In genomic region chr10:11354823-11355222, GRCh38 we compare ENCODE assay signal across 17 cellular contexts.
DNase-seq lines count a peak whose midpoint lies in the region; ATAC-seq and TF ChIP-seq lines count a peak whose summit lies in the region.
"Had no signal": no experiment of that assay in that cellular context is flagged by ENCODE, and none has a peak within 500 bp of the region (broad histone marks: within the 10 kb centered on the region; RNA-seq: fewer than 3 reads in every experiment).

No MANE protein-coding gene starts in this region.

- intact Hi-C loops in activated CD4-positive, alpha-beta memory T cell treated with anti-CD3 and anti-CD28 coated beads for 36 hours (cut with micrococcal nuclease), result no loop called here
- intact Hi-C loops in cardiac septum (cut with DNase I) (no loop called here), left ventricle myocardium inferior (cut with micrococcal nuclease) (no loop called here)

- H3K27ac Mint-ChIP-seq in activated CD4-positive, alpha-beta memory T cell treated with anti-CD3 and anti-CD28 coated beads for 36 hours, result no peak overlapping the region
- H3K27ac Mint-ChIP-seq in activated CD4-positive, alpha-beta memory T cell treated with anti-CD3 and anti-CD28 coated beads, Interleukin-2, amount 10 ng/mL, durations not matched to agents 7 days and 5 days, result no peak overlapping the region
- H3K27ac Mint-ChIP-seq in stimulated activated effector memory CD8-positive, alpha-beta T cell treated with anti-CD3 and anti-CD28 coated beads, Interleukin-12 subunit alpha, Interleukin-12 subunit beta, amount 100 ng/mL, for 72 hours, result no peak overlapping the region
- H3K27ac Mint-ChIP-seq in immature natural killer cell, result no peak overlapping the region
- H3K27ac Mint-ChIP-seq: CD14-positive monocyte; CD8-positive, alpha-beta T cell; GM23338 had no signal

- TF ChIP-seq CTCF in left ventricle myocardium inferior (IDR thresholded peaks at IDR 0.05; ENCODE audit: borderline replicate concordance), result no peak

- H3K27ac ChIP-seq in left ventricle myocardium inferior (replicated peaks), result no peak overlapping the region
- H3K27ac ChIP-seq: 22Rv1 had no signal

- peaks cover 10% of the 10 kb centered on the region for H3K4me1 Mint-ChIP-seq in activated CD4-positive, alpha-beta memory T cell treated with anti-CD3 and anti-CD28 coated beads for 36 hours (ENCODE audit: low read depth)
- H3K4me1 Mint-ChIP-seq in activated CD4-positive, alpha-beta memory T cell treated with anti-CD3 and anti-CD28 coated beads, Interleukin-2, amount 10 ng/mL, durations not matched to agents 7 days and 5 days, result peaks cover 3% of the 10 kb centered on the region
- no peaks in the 10 kb centered on the region for H3K4me1 Mint-ChIP-seq in stimulated activated effector memory CD8-positive, alpha-beta T cell treated with anti-CD3 and anti-CD28 coated beads, Interleukin-12 subunit alpha, Interleukin-12 subunit beta, amount 100 ng/mL, for 72 hours
- H3K4me1 Mint-ChIP-seq in immature natural killer cell, result no peaks in the 10 kb centered on the region

- no peaks in the 10 kb centered on the region for H3K9me3 Mint-ChIP-seq in activated CD4-positive, alpha-beta memory T cell treated with anti-CD3 and anti-CD28 coated beads for 36 hours
- no peaks in the 10 kb centered on the region for H3K9me3 Mint-ChIP-seq in activated CD4-positive, alpha-beta memory T cell treated with anti-CD3 and anti-CD28 coated beads, Interleukin-2, amount 10 ng/mL, durations not matched to agents 7 days and 5 days
- H3K9me3 Mint-ChIP-seq in stimulated activated effector memory CD8-positive, alpha-beta T cell treated with anti-CD3 and anti-CD28 coated beads, Interleukin-12 subunit alpha, Interleukin-12 subunit beta, amount 100 ng/mL, for 72 hours, result no peaks in the 10 kb centered on the region
- H3K9me3 Mint-ChIP-seq in immature natural killer cell, result no peaks in the 10 kb centered on the region
- H3K9me3 Mint-ChIP-seq: CD8-positive, alpha-beta T cell had no signal

- ATAC-seq in stimulated activated effector memory CD8-positive, alpha-beta T cell treated with anti-CD3 and anti-CD28 coated beads, Interleukin-12 subunit alpha, Interleukin-12 subunit beta, amount 100 ng/mL, for 72 hours, result peak; percentile 58
- ATAC-seq in HG02588 (IDR thresholded peaks at IDR 0.05; ENCODE audit: unreplicated experiment), result no peak
- ATAC-seq: CD8-positive, alpha-beta T cell; GM23338 had no signal

- no peaks in the 10 kb centered on the region for H3K4me1 ChIP-seq in left ventricle myocardium inferior

- H3K36me3 ChIP-seq in left ventricle myocardium inferior, result no peaks in the 10 kb centered on the region

- POLR2A ChIA-PET in activated CD4-positive, alpha-beta memory T cell treated with anti-CD3 and anti-CD28 coated beads for 36 hours (lab: Charles Lee), result no interaction called here
- POLR2A ChIA-PET in activated CD4-positive, alpha-beta memory T cell treated with anti-CD3 and anti-CD28 coated beads, Interleukin-2, amount 10 ng/mL, durations not matched to agents 7 days and 5 days (lab: Charles Lee), result no interaction called here

- CTCF ChIA-PET in activated CD4-positive, alpha-beta memory T cell treated with anti-CD3 and anti-CD28 coated beads for 36 hours (lab: Charles Lee), result no interaction called here
- CTCF ChIA-PET in activated CD4-positive, alpha-beta memory T cell treated with anti-CD3 and anti-CD28 coated beads, Interleukin-2, amount 10 ng/mL, durations not matched to agents 7 days and 5 days (lab: Charles Lee), result no interaction called here

- no peaks in the 10 kb centered on the region for H3K27me3 ChIP-seq in left ventricle myocardium inferior (ENCODE audit: low read depth)

- DNase-seq in activated CD4-positive, alpha-beta memory T cell treated with anti-CD3 and anti-CD28 coated beads for 36 hours, result peak; percentile 19
- no peak for DNase-seq in activated CD4-positive, alpha-beta memory T cell treated with anti-CD3 and anti-CD28 coated beads, Interleukin-2, amount 10 ng/mL, durations not matched to agents 7 days and 5 days
- peak; percentile 5 for DNase-seq in cardiac septum (ENCODE audit: low spot score)
- DNase-seq in left ventricle myocardium inferior, result no peak
- peak; percentile 47 for DNase-seq in islet precursor cell
- no peak for DNase-seq in stimulated activated effector memory CD8-positive, alpha-beta T cell treated with anti-CD3 and anti-CD28 coated beads, Interleukin-12 subunit alpha, Interleukin-12 subunit beta, amount 100 ng/mL, for 72 hours (ENCODE audit: low spot score in 2 of 2)
- no peak for DNase-seq in immature natural killer cell
- DNase-seq: CD8-positive, alpha-beta T cell; COR-L47; DMS153; DND-41; GDM1; H7 had no signal

- no peak overlapping the region for H3K4me3 Mint-ChIP-seq in activated CD4-positive, alpha-beta memory T cell treated with anti-CD3 and anti-CD28 coated beads for 36 hours
- H3K4me3 Mint-ChIP-seq in activated CD4-positive, alpha-beta memory T cell treated with anti-CD3 and anti-CD28 coated beads, Interleukin-2, amount 10 ng/mL, durations not matched to agents 7 days and 5 days, result no peak overlapping the region
- H3K4me3 Mint-ChIP-seq in stimulated activated effector memory CD8-positive, alpha-beta T cell treated with anti-CD3 and anti-CD28 coated beads, Interleukin-12 subunit alpha, Interleukin-12 subunit beta, amount 100 ng/mL, for 72 hours, result no peak overlapping the region
- H3K4me3 Mint-ChIP-seq in immature natural killer cell, result no peak overlapping the region
- H3K4me3 Mint-ChIP-seq: CD14-positive monocyte; CD8-positive, alpha-beta T cell; GM23338 had no signal

- peaks cover 2% of the 10 kb centered on the region for H3K36me3 Mint-ChIP-seq in activated CD4-positive, alpha-beta memory T cell treated with anti-CD3 and anti-CD28 coated beads for 36 hours
- no peaks in the 10 kb centered on the region for H3K36me3 Mint-ChIP-seq in activated CD4-positive, alpha-beta memory T cell treated with anti-CD3 and anti-CD28 coated beads, Interleukin-2, amount 10 ng/mL, durations not matched to agents 7 days and 5 days (ENCODE audit: low read depth)
- H3K36me3 Mint-ChIP-seq in stimulated activated effector memory CD8-positive, alpha-beta T cell treated with anti-CD3 and anti-CD28 coated beads, Interleukin-12 subunit alpha, Interleukin-12 subunit beta, amount 100 ng/mL, for 72 hours, result no peaks in the 10 kb centered on the region
- no peaks in the 10 kb centered on the region for H3K36me3 Mint-ChIP-seq in immature natural killer cell
- H3K36me3 Mint-ChIP-seq: CD14-positive monocyte; CD8-positive, alpha-beta T cell had no signal

- H3K9me3 ChIP-seq in left ventricle myocardium inferior (replicated peaks), result peaks cover 7% of the 10 kb centered on the region

- no peak overlapping the region for H3K4me3 ChIP-seq in left ventricle myocardium inferior
- H3K4me3 ChIP-seq: GM23338 had no signal

- no peaks in the 10 kb centered on the region for H3K27me3 Mint-ChIP-seq in activated CD4-positive, alpha-beta memory T cell treated with anti-CD3 and anti-CD28 coated beads for 36 hours
- no peaks in the 10 kb centered on the region for H3K27me3 Mint-ChIP-seq in activated CD4-positive, alpha-beta memory T cell treated with anti-CD3 and anti-CD28 coated beads, Interleukin-2, amount 10 ng/mL, durations not matched to agents 7 days and 5 days
- peaks cover 2 to 16% (median 2%) of the 10 kb centered on the region in 3 donors for H3K27me3 Mint-ChIP-seq in immature natural killer cell (ENCODE audit: low read depth in 3 of 3)

Comparison
In these comparisons a context has a peak if more than half of its experiments do, and no peak if none do; other contexts are left out.
1. DNase-seq: peak in activated CD4-positive, alpha-beta memory T cell treated with anti-CD3 and anti-CD28 coated beads for 36 hours (single experiment), cardiac septum (single experiment) and islet precursor cell (single experiment); none in activated CD4-positive, alpha-beta memory T cell treated with anti-CD3 and anti-CD28 coated beads, Interleukin-2, amount 10 ng/mL, durations not matched to agents 7 days and 5 days (single experiment), left ventricle myocardium inferior (single experiment), stimulated activated effector memory CD8-positive, alpha-beta T cell treated with anti-CD3 and anti-CD28 coated beads, Interleukin-12 subunit alpha, Interleukin-12 subunit beta, amount 100 ng/mL, for 72 hours (0 of 2) and immature natural killer cell (0 of 3).